ENCODE assay signal across 2 cellular contexts in genomic region chr14:21234112-21234511, GRCh38.
TF ChIP-seq lines count a peak whose summit lies in the region.

No MANE protein-coding gene starts in this region.

TF ChIP-seq in HepG2, 621 proteins besides CTCF, POLR2A, EP300 and RAD21:
- TF ChIP-seq ZNF672 (CRISPR knock-in tag; IDR thresholded peaks at IDR 0.05) (no peak), RBM22 (optimal IDR thresholded peaks at IDR 0.05; ENCODE audit: low read length) (peak; percentile 68)
- TF ChIP-seq, protein P1, sequence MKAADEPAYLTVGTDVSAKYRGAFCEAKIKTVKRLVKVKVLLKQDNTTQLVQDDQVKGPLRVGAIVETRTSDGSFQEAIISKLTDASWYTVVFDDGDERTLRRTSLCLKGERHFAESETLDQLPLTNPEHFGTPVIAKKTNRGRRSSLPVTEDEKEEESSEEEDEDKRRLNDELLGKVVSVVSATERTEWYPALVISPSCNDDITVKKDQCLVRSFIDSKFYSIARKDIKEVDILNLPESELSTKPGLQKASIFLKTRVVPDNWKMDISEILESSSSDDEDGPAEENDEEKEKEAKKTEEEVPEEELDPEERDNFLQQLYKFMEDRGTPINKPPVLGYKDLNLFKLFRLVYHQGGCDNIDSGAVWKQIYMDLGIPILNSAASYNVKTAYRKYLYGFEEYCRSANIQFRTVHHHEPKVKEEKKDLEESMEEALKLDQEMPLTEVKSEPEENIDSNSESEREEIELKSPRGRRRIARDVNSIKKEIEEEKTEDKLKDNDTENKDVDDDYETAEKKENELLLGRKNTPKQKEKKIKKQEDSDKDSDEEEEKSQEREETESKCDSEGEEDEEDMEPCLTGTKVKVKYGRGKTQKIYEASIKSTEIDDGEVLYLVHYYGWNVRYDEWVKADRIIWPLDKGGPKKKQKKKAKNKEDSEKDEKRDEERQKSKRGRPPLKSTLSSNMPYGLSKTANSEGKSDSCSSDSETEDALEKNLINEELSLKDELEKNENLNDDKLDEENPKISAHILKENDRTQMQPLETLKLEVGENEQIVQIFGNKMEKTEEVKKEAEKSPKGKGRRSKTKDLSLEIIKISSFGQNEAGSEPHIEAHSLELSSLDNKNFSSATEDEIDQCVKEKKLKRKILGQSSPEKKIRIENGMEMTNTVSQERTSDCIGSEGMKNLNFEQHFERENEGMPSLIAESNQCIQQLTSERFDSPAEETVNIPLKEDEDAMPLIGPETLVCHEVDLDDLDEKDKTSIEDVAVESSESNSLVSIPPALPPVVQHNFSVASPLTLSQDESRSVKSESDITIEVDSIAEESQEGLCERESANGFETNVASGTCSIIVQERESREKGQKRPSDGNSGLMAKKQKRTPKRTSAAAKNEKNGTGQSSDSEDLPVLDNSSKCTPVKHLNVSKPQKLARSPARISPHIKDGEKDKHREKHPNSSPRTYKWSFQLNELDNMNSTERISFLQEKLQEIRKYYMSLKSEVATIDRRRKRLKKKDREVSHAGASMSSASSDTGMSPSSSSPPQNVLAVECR (CRISPR knock-in tag; IDR thresholded peaks at IDR 0.05; ENCODE audit: borderline replicate concordance): 0 out of 2 replicates have a peak, but pooled peaks have one; percentile 16

TF ChIP-seq in WTC11, 78 proteins besides CTCF, POLR2A, EP300 and RAD21:
- no peak for TF ChIP-seq FOXK1 (CRISPR knock-in tag; IDR thresholded peaks at IDR 0.05)
- no peak for TF ChIP-seq TCF7 (CRISPR knock-in tag; IDR thresholded peaks at IDR 0.05; ENCODE audit: low read depth)
- no peak for TF ChIP-seq CBFB (CRISPR knock-in tag; IDR thresholded peaks at IDR 0.05; ENCODE audit: low read depth)
- TF ChIP-seq PREB (CRISPR knock-in tag; IDR thresholded peaks at IDR 0.05; ENCODE audit: borderline replicate concordance): no peak
- TF ChIP-seq ZMAT4 (CRISPR knock-in tag; IDR thresholded peaks at IDR 0.05): no peak
- TF ChIP-seq IRF1 (CRISPR knock-in tag; IDR thresholded peaks at IDR 0.05): no peak
- TF ChIP-seq ZBTB21 (CRISPR knock-in tag; IDR thresholded peaks at IDR 0.05; ENCODE audit: borderline replicate concordance): no peak
- TF ChIP-seq TEAD1 (CRISPR knock-in tag; IDR thresholded peaks at IDR 0.05): no peak
- no peak for TF ChIP-seq KAT7 (CRISPR knock-in tag; IDR thresholded peaks at IDR 0.05; ENCODE audit: borderline replicate concordance)
- no peak for TF ChIP-seq HMGA2 (CRISPR knock-in tag; IDR thresholded peaks at IDR 0.05)
- TF ChIP-seq AFF4 (CRISPR knock-in tag; IDR thresholded peaks at IDR 0.05; ENCODE audit: borderline replicate concordance): no peak
- TF ChIP-seq NFATC4 (CRISPR knock-in tag; IDR thresholded peaks at IDR 0.05): no peak
- TF ChIP-seq RELA (CRISPR knock-in tag; IDR thresholded peaks at IDR 0.05; ENCODE audit: borderline replicate concordance): no peak
- TF ChIP-seq, protein P2, sequence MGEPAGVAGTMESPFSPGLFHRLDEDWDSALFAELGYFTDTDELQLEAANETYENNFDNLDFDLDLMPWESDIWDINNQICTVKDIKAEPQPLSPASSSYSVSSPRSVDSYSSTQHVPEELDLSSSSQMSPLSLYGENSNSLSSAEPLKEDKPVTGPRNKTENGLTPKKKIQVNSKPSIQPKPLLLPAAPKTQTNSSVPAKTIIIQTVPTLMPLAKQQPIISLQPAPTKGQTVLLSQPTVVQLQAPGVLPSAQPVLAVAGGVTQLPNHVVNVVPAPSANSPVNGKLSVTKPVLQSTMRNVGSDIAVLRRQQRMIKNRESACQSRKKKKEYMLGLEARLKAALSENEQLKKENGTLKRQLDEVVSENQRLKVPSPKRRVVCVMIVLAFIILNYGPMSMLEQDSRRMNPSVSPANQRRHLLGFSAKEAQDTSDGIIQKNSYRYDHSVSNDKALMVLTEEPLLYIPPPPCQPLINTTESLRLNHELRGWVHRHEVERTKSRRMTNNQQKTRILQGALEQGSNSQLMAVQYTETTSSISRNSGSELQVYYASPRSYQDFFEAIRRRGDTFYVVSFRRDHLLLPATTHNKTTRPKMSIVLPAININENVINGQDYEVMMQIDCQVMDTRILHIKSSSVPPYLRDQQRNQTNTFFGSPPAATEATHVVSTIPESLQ (CRISPR knock-in tag; IDR thresholded peaks at IDR 0.05): no peak
- no peak for TF ChIP-seq JUN (CRISPR knock-in tag; IDR thresholded peaks at IDR 0.05)
- TF ChIP-seq, protein P3, sequence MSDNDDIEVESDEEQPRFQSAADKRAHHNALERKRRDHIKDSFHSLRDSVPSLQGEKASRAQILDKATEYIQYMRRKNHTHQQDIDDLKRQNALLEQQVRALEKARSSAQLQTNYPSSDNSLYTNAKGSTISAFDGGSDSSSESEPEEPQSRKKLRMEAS (CRISPR knock-in tag; IDR thresholded peaks at IDR 0.05): no peak
- TF ChIP-seq ESRRA (CRISPR knock-in tag; IDR thresholded peaks at IDR 0.05; ENCODE audit: borderline replicate concordance): no peak
